Comparison of ENCODE assay signal across 8 cellular contexts in the genomic region with DNA sequence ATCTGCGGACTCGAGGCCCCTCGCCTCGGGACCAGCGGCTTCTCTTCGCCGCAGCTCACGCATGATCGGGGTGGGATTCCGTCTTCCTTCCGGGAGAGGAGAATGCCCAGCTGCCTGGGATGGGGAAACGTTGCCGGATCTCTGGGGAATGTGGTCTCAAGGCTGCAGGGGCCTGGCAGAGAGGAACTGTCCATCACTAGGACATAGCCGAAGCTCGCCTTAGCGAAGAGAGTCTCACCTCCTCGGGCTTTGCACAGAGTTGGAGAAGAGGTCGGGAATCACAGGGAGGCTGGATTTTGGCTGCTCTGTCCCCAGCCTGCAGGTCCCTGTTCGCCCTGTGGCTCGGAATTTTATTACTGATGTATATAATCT. TPM values are rescaled to one million over a fixed set of nuclear protein-coding genes. Genes with fewer than 3 reads are reported as not detected.
DNase-seq lines count a peak whose midpoint lies in the region; TF ChIP-seq lines count a peak whose summit lies in the region.

No MANE protein-coding gene starts in this region.

- peak in 2 of 3 experiments; percentile 59 to 68 for DNase-seq in NCI-H1417 (lab: John Stamatoyannopoulos, UW)
- no peak for DNase-seq in NCI-H1417 treated with DMSO at 0.1 percent for 48 hours (lab: John Stamatoyannopoulos, UW)
- peak; percentile 18 to 38 for DNase-seq in SJSA1 (ENCODE audit: low read depth in 1 of 2, low spot score in 2 of 2)
- no peak for DNase-seq in esophagus muscularis mucosa (ENCODE audit: extremely low spot score)
- no peak for DNase-seq in MV-4-11 (lab: John Stamatoyannopoulos, UW)
- DNase-seq in NCI-H2081 (lab: John Stamatoyannopoulos, UW), result no peak
- DNase-seq in activated effector memory CD4-positive, alpha-beta T cell treated with Interleukin-2 at 50 U/mL for 16 hours, result no peak

- intact Hi-C loops in esophagus muscularis mucosa (cut with DNase I), result loop anchor here (5.0 kb wide), 3 partner anchors 135 to 255 kb away; no protein-coding TSS in a partner anchor

- peaks cover 38% of the 10 kb centered on the region for H3K4me1 Mint-ChIP-seq in nephron

- WGBS in esophagus muscularis mucosa, result 12% methylated on average over 7 of the region's 20 CpGs

- H3K4me3 ChIP-seq in SJSA1 (peak overlapping the region; percentile 85), esophagus muscularis mucosa (peak overlapping the region; percentile 65 to 98 (median 86))

- H3K27me3 ChIP-seq in SJSA1 (replicated peaks) (no peaks in the 10 kb centered on the region), esophagus muscularis mucosa (no peaks in the 10 kb centered on the region)

- peak overlapping the region; percentile 87 to 98 (median 91) for H3K27ac Mint-ChIP-seq in nephron

- peaks cover 14% of the 10 kb centered on the region for H3K36me3 Mint-ChIP-seq in nephron (ENCODE audit: low read depth)

- no peaks in the 10 kb centered on the region for H3K9me3 ChIP-seq in SJSA1 (replicated peaks)
- H3K9me3 ChIP-seq in esophagus muscularis mucosa, result no peaks in the 10 kb centered on the region

- no peak for TF ChIP-seq POLR2A in esophagus muscularis mucosa (IDR thresholded peaks at IDR 0.05; ENCODE audit: low read depth)

- H3K27ac ChIP-seq in SJSA1, result no peak overlapping the region
- H3K27ac ChIP-seq in esophagus muscularis mucosa (replicated peaks in 1 of 4), result peak overlapping the region; percentile 90 to 98 (median 94)

- 0 out of 2 replicates have a peak, but pooled peaks cover 7% of the 10 kb centered on the region for H3K4me1 ChIP-seq in SJSA1 (replicated peaks)
- H3K4me1 ChIP-seq in esophagus muscularis mucosa, result peaks cover 16 to 37% (median 30%) of the 10 kb centered on the region in 4 donors

- TF ChIP-seq EP300 in esophagus muscularis mucosa (IDR thresholded peaks at IDR 0.05), result no peak

- no peaks in the 10 kb centered on the region for H3K9me3 Mint-ChIP-seq in nephron

- TF ChIP-seq CTCF in esophagus muscularis mucosa (IDR thresholded peaks at IDR 0.05) (no peak), nephron (IDR thresholded peaks at IDR 0.05; ENCODE audit: unreplicated experiment in 3 of 3) (no peak)

- peak overlapping the region; percentile 89 to 93 (median 93) for H3K4me3 Mint-ChIP-seq in nephron

- H3K36me3 ChIP-seq in SJSA1, result no peaks in the 10 kb centered on the region; the same call in 1 of the 2 replicates
- H3K36me3 ChIP-seq in esophagus muscularis mucosa, result no peaks in the 10 kb centered on the region

- no peaks in the 10 kb centered on the region for H3K27me3 Mint-ChIP-seq in nephron (ENCODE audit: low read depth)

RNA-seq across cellular contexts. Expression of gene RAI14, which starts 1.4 kb away (rescaled TPM):
- 21.5 and 30.6 TPM in 2 replicates for total RNA-seq in SJSA1 (2014; rRNA removed; shearing (Covaris generic))
- total RNA-seq in esophagus muscularis mucosa, result 10 to 100 TPM; 57.3 to 76.4 (median 68.1) TPM

Comparison
In these comparisons a context has a peak if more than half of its experiments do, and no peak if none do; other contexts are left out.
1. DNase-seq: peak in NCI-H1417 (2 of 3) and SJSA1 (2 of 2); none in NCI-H1417 treated with DMSO at 0.1 percent for 48 hours (single experiment), esophagus muscularis mucosa (single experiment), MV-4-11 (single experiment), NCI-H2081 (0 of 2) and activated effector memory CD4-positive, alpha-beta T cell treated with Interleukin-2 at 50 U/mL for 16 hours (single experiment).